In the genomic region with DNA sequence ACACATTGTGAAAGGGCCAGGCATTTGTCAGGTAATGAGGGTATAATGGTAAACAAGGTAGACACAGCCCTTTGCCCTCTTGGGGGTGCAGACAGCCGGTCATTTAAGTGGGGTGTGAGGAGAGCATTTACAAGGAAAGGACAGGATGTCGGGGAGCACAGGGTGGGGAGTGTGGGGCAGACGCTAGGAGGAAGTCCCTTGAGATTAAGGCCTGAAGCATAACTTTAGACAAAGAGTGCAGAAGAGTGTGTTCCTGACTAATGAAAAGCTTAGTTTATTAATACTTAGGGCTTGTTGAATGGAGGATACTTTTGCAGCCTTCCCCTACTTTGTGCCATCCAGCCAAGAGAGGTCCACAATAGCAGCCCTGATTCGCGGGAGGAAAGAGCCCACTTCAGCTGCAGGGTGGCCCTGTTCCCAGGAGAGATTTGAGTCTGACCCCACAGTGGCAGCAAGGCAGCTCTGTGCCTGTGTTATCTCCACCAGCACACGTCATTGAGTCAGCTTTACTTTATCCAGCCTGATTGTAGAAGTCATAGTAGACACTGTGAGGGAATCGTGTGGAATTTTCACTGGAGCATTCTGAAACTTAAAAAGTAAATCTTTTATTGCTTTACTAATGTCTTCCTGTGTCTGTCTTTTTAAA, we compare ENCODE assay signal across 2 cellular contexts.
TF ChIP-seq lines count a peak whose summit lies in the region.

No MANE protein-coding gene starts in this region.

TF ChIP-seq in SK-N-SH treated with all-trans-retinoic acid at 6 μM for 48 hours, 23 proteins besides CTCF, POLR2A, EP300 and RAD21:
- TF ChIP-seq, protein P1, sequence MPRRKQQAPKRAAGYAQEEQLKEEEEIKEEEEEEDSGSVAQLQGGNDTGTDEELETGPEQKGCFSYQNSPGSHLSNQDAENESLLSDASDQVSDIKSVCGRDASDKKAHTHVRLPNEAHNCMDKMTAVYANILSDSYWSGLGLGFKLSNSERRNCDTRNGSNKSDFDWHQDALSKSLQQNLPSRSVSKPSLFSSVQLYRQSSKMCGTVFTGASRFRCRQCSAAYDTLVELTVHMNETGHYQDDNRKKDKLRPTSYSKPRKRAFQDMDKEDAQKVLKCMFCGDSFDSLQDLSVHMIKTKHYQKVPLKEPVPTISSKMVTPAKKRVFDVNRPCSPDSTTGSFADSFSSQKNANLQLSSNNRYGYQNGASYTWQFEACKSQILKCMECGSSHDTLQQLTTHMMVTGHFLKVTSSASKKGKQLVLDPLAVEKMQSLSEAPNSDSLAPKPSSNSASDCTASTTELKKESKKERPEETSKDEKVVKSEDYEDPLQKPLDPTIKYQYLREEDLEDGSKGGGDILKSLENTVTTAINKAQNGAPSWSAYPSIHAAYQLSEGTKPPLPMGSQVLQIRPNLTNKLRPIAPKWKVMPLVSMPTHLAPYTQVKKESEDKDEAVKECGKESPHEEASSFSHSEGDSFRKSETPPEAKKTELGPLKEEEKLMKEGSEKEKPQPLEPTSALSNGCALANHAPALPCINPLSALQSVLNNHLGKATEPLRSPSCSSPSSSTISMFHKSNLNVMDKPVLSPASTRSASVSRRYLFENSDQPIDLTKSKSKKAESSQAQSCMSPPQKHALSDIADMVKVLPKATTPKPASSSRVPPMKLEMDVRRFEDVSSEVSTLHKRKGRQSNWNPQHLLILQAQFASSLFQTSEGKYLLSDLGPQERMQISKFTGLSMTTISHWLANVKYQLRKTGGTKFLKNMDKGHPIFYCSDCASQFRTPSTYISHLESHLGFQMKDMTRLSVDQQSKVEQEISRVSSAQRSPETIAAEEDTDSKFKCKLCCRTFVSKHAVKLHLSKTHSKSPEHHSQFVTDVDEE (CRISPR knock-in tag; IDR thresholded peaks at IDR 0.05): no peak
- no peak for TF ChIP-seq GLIS3 (CRISPR knock-in tag; IDR thresholded peaks at IDR 0.05)
- TF ChIP-seq, protein P2, sequence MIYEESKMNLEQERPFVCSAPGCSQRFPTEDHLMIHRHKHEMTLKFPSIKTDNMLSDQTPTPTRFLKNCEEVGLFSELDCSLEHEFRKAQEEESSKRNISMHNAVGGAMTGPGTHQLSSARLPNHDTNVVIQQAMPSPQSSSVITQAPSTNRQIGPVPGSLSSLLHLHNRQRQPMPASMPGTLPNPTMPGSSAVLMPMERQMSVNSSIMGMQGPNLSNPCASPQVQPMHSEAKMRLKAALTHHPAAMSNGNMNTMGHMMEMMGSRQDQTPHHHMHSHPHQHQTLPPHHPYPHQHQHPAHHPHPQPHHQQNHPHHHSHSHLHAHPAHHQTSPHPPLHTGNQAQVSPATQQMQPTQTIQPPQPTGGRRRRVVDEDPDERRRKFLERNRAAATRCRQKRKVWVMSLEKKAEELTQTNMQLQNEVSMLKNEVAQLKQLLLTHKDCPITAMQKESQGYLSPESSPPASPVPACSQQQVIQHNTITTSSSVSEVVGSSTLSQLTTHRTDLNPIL (CRISPR knock-in tag; IDR thresholded peaks at IDR 0.05; ENCODE audit: low read depth): no peak
- no peak for TF ChIP-seq CSDC2 (CRISPR knock-in tag; IDR thresholded peaks at IDR 0.05)
- TF ChIP-seq ZNF70 (CRISPR knock-in tag; IDR thresholded peaks at IDR 0.05): no peak
- TF ChIP-seq OSR1 (CRISPR knock-in tag; IDR thresholded peaks at IDR 0.05): no peak
- TF ChIP-seq, protein P3, sequence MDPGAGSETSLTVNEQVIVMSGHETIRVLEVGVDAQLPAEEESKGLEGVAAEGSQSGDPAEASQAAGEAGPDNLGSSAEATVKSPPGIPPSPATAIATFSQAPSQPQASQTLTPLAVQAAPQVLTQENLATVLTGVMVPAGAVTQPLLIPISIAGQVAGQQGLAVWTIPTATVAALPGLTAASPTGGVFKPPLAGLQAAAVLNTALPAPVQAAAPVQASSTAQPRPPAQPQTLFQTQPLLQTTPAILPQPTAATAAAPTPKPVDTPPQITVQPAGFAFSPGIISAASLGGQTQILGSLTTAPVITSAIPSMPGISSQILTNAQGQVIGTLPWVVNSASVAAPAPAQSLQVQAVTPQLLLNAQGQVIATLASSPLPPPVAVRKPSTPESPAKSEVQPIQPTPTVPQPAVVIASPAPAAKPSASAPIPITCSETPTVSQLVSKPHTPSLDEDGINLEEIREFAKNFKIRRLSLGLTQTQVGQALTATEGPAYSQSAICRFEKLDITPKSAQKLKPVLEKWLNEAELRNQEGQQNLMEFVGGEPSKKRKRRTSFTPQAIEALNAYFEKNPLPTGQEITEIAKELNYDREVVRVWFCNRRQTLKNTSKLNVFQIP (CRISPR knock-in tag; IDR thresholded peaks at IDR 0.05; ENCODE audit: borderline replicate concordance, low read depth): no peak
- TF ChIP-seq TOX (CRISPR knock-in tag; IDR thresholded peaks at IDR 0.05; ENCODE audit: borderline replicate concordance): no peak
- no peak for TF ChIP-seq ZNF8 (CRISPR knock-in tag; IDR thresholded peaks at IDR 0.05)
- no peak for TF ChIP-seq ARNTL (CRISPR knock-in tag; IDR thresholded peaks at IDR 0.05; ENCODE audit: borderline replicate concordance, low read depth)
- TF ChIP-seq, protein P4, sequence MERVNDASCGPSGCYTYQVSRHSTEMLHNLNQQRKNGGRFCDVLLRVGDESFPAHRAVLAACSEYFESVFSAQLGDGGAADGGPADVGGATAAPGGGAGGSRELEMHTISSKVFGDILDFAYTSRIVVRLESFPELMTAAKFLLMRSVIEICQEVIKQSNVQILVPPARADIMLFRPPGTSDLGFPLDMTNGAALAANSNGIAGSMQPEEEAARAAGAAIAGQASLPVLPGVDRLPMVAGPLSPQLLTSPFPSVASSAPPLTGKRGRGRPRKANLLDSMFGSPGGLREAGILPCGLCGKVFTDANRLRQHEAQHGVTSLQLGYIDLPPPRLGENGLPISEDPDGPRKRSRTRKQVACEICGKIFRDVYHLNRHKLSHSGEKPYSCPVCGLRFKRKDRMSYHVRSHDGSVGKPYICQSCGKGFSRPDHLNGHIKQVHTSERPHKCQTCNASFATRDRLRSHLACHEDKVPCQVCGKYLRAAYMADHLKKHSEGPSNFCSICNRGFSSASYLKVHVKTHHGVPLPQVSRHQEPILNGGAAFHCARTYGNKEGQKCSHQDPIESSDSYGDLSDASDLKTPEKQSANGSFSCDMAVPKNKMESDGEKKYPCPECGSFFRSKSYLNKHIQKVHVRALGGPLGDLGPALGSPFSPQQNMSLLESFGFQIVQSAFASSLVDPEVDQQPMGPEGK (CRISPR knock-in tag; IDR thresholded peaks at IDR 0.05; ENCODE audit: borderline replicate concordance): no peak
- no peak for TF ChIP-seq ZFP30 (CRISPR knock-in tag; IDR thresholded peaks at IDR 0.05)

TF ChIP-seq in SK-N-SH, 30 proteins besides CTCF, POLR2A, EP300 and RAD21:
- TF ChIP-seq CHD2 (IDR thresholded peaks at IDR 0.05; ENCODE audit: low read length, partially characterized antibody) (no peak), RFX5 (IDR thresholded peaks at IDR 0.05; ENCODE audit: low read length) (no peak), RCOR1 (IDR thresholded peaks at IDR 0.05; ENCODE audit: low read length) (no peak), FOXJ3 (CRISPR knock-in tag; IDR thresholded peaks at IDR 0.05) (no peak), YY1 (IDR thresholded peaks at IDR 0.05; ENCODE audit: low read depth) (no peak)
- TF ChIP-seq, protein P5, sequence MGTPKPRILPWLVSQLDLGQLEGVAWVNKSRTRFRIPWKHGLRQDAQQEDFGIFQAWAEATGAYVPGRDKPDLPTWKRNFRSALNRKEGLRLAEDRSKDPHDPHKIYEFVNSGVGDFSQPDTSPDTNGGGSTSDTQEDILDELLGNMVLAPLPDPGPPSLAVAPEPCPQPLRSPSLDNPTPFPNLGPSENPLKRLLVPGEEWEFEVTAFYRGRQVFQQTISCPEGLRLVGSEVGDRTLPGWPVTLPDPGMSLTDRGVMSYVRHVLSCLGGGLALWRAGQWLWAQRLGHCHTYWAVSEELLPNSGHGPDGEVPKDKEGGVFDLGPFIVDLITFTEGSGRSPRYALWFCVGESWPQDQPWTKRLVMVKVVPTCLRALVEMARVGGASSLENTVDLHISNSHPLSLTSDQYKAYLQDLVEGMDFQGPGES (IDR thresholded peaks at IDR 0.05; ENCODE audit: low read depth, low read length): no peak
- TF ChIP-seq, protein P6, sequence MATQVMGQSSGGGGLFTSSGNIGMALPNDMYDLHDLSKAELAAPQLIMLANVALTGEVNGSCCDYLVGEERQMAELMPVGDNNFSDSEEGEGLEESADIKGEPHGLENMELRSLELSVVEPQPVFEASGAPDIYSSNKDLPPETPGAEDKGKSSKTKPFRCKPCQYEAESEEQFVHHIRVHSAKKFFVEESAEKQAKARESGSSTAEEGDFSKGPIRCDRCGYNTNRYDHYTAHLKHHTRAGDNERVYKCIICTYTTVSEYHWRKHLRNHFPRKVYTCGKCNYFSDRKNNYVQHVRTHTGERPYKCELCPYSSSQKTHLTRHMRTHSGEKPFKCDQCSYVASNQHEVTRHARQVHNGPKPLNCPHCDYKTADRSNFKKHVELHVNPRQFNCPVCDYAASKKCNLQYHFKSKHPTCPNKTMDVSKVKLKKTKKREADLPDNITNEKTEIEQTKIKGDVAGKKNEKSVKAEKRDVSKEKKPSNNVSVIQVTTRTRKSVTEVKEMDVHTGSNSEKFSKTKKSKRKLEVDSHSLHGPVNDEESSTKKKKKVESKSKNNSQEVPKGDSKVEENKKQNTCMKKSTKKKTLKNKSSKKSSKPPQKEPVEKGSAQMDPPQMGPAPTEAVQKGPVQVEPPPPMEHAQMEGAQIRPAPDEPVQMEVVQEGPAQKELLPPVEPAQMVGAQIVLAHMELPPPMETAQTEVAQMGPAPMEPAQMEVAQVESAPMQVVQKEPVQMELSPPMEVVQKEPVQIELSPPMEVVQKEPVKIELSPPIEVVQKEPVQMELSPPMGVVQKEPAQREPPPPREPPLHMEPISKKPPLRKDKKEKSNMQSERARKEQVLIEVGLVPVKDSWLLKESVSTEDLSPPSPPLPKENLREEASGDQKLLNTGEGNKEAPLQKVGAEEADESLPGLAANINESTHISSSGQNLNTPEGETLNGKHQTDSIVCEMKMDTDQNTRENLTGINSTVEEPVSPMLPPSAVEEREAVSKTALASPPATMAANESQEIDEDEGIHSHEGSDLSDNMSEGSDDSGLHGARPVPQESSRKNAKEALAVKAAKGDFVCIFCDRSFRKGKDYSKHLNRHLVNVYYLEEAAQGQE (IDR thresholded peaks at IDR 0.05; ENCODE audit: low read depth, low read length): no peak
